Comparison of ENCODE assay signal across 15 cellular contexts in the genomic region with DNA sequence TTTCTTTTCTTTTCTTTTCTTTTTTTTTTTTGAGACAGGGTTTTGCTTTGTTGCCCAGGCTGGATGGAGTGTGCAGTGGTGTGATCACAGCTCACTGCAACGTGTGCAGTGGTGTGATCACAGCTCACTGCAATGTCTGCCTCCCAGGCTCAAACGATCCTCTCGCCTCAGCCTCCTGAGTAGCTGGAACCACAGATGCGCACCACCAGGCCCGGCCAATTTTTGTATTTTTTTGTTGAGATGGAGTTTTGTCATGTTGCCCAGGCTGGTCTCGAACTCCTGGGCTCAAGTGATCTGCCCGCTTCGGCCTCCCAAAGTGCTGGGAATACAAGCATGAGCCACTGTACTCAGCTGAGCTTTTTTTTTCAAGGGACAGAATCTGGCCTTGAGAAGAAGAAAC. TPM values are rescaled to one million over a fixed set of nuclear protein-coding genes. Genes with fewer than 3 reads are reported as not detected.
A peak's percentile ranks its signal among the peaks of the same experiment; 100 is the strongest.
DNase-seq lines count a peak whose midpoint lies in the region; ATAC-seq and TF ChIP-seq lines count a peak whose summit lies in the region.
"Had no signal": no experiment of that assay in that cellular context is flagged by ENCODE, and none has a peak within 500 bp of the region (broad histone marks: within the 10 kb centered on the region; RNA-seq: fewer than 3 reads in every experiment).

No MANE protein-coding gene starts in this region.

- H3K9me3 ChIP-seq in left ventricle myocardium inferior (replicated peaks): no peaks in the 10 kb centered on the region
- H3K9me3 ChIP-seq in trophoblast cell (ENCODE audit: insufficient read depth, low read depth, low read length): no peaks in the 10 kb centered on the region

- H2AFZ ChIP-seq in trophoblast cell (ENCODE audit: insufficient read depth, low read length, poor library complexity): no peak overlapping the region
- H2AFZ ChIP-seq: GM23248 had no signal

- peaks cover 3% of the 10 kb centered on the region for H3K79me1 ChIP-seq in trophoblast cell (ENCODE audit: low read length)

- no peak overlapping the region for H3K9ac ChIP-seq in trophoblast cell (ENCODE audit: low read length)
- H3K9ac ChIP-seq: GM23248 had no signal

- no peak overlapping the region for H4K91ac ChIP-seq in trophoblast cell (ENCODE audit: low read depth, low read length)

- intact Hi-C loops in left ventricle myocardium inferior (cut with micrococcal nuclease): no loop called here
- intact Hi-C loops in left cardiac atrium (cut with DNase I): loop anchor here in 1 of 2 donors (10.0 kb wide), 1 partner anchor 57 kb away; no protein-coding TSS in a partner anchor
- intact Hi-C loops in activated CD4-positive, alpha-beta memory T cell treated with anti-CD3 and anti-CD28 coated beads for 36 hours (cut with micrococcal nuclease): no loop called here

- no peak overlapping the region for H3K4me2 ChIP-seq in trophoblast cell (ENCODE audit: low read length)

- H3K36me3 ChIP-seq in left ventricle myocardium inferior: no peaks in the 10 kb centered on the region
- peaks cover 0 to 9% of the 10 kb centered on the region in 2 experiments for H3K36me3 ChIP-seq in trophoblast cell (ENCODE audit: control insufficient read depth in 1 of 2, insufficient read depth in 2 of 2, low read length in 2 of 2)

- H3K23ac ChIP-seq in trophoblast cell (ENCODE audit: low read length): no peak overlapping the region

- H3K4me3 Mint-ChIP-seq in glutamatergic neuron (ENCODE audit: unreplicated experiment): no peak overlapping the region
- no peak overlapping the region for H3K4me3 Mint-ChIP-seq in activated CD4-positive, alpha-beta memory T cell treated with anti-CD3 and anti-CD28 coated beads for 36 hours
- H3K4me3 Mint-ChIP-seq: CD14-positive monocyte; CD8-positive, alpha-beta T cell had no signal

- H3K79me2 ChIP-seq in trophoblast cell (ENCODE audit: control insufficient read depth, insufficient read depth, low read length, poor library complexity): peaks cover 27% of the 10 kb centered on the region

- WGBS in trophoblast cell (ENCODE audit: extremely low coverage, insufficient coverage, insufficient read length): no CpG with 5 or more reads among the region's 8 CpGs

- DNase-seq in left ventricle myocardium inferior: no peak
- no peak for DNase-seq in left cardiac atrium
- peak; percentile 0 for DNase-seq in medulla oblongata (ENCODE audit: extremely low spot score)
- DNase-seq in trophoblast cell: no peak
- no peak for DNase-seq in glutamatergic neuron
- DNase-seq in GOT3 (lab: John Stamatoyannopoulos, UW): no peak
- DNase-seq in activated CD4-positive, alpha-beta memory T cell treated with anti-CD3 and anti-CD28 coated beads for 36 hours: no peak
- DNase-seq: CD8-positive, alpha-beta T cell; COR-L47; DMS53; GM23248; H7 had no signal

- CTCF ChIA-PET in activated CD4-positive, alpha-beta memory T cell treated with anti-CD3 and anti-CD28 coated beads for 36 hours (lab: Charles Lee): no interaction called here

- H3K18ac ChIP-seq in trophoblast cell (ENCODE audit: low read length): no peak overlapping the region

- H3K14ac ChIP-seq in trophoblast cell (ENCODE audit: low read length): no peak overlapping the region

- H3K36me3 Mint-ChIP-seq in glutamatergic neuron (ENCODE audit: unreplicated experiment): no peaks in the 10 kb centered on the region
- peaks cover 4% of the 10 kb centered on the region for H3K36me3 Mint-ChIP-seq in activated CD4-positive, alpha-beta memory T cell treated with anti-CD3 and anti-CD28 coated beads for 36 hours
- H3K36me3 Mint-ChIP-seq: CD14-positive monocyte; CD8-positive, alpha-beta T cell had no signal

- no peak overlapping the region for H4K12ac ChIP-seq in trophoblast cell (ENCODE audit: low read depth, low read length)

- no peak overlapping the region for H2AK5ac ChIP-seq in trophoblast cell (ENCODE audit: low read length)

- H2BK120ac ChIP-seq in trophoblast cell (ENCODE audit: insufficient read depth, low read length, poor library complexity): no peak overlapping the region

- peaks cover 2% of the 10 kb centered on the region for H3K9me3 Mint-ChIP-seq in glutamatergic neuron (ENCODE audit: unreplicated experiment)
- no peaks in the 10 kb centered on the region for H3K9me3 Mint-ChIP-seq in activated CD4-positive, alpha-beta memory T cell treated with anti-CD3 and anti-CD28 coated beads for 36 hours
- H3K9me3 Mint-ChIP-seq: CD14-positive monocyte; CD8-positive, alpha-beta T cell had no signal

- peak overlapping the region; percentile 69 for H3K27ac ChIP-seq in left ventricle myocardium inferior (replicated peaks)
- no peak overlapping the region for H3K27ac ChIP-seq in trophoblast cell (ENCODE audit: low read depth, low read length)
- H3K27ac ChIP-seq: 22Rv1, GM23248 had no signal

- ATAC-seq in left cardiac atrium: no peak
- ATAC-seq: CD8-positive, alpha-beta T cell; GM12878 had no signal

- H3K27me3 Mint-ChIP-seq in glutamatergic neuron (ENCODE audit: unreplicated experiment): peaks cover 2% of the 10 kb centered on the region
- no peaks in the 10 kb centered on the region for H3K27me3 Mint-ChIP-seq in activated CD4-positive, alpha-beta memory T cell treated with anti-CD3 and anti-CD28 coated beads for 36 hours

- H3K4me3 ChIP-seq in left ventricle myocardium inferior (no peak overlapping the region), trophoblast cell (ENCODE audit: low read depth, low read length) (no peak overlapping the region)
- H3K4me3 ChIP-seq: GM12878, GM23248 had no signal

- H3K4me1 ChIP-seq in left ventricle myocardium inferior (peaks cover 79% of the 10 kb centered on the region), trophoblast cell (ENCODE audit: control insufficient read depth in 1 of 2, insufficient read depth in 2 of 2, low read length in 2 of 2) (peaks cover 9 to 13% of the 10 kb centered on the region in 2 experiments)

- H3K4ac ChIP-seq in trophoblast cell (ENCODE audit: low read depth, low read length): peak overlapping the region; percentile 65

- H3K27me3 ChIP-seq in left ventricle myocardium inferior (ENCODE audit: low read depth) (no peaks in the 10 kb centered on the region), trophoblast cell (ENCODE audit: insufficient read depth, low read length) (no peaks in the 10 kb centered on the region)

- no peaks in the 10 kb centered on the region for H3K4me1 Mint-ChIP-seq in glutamatergic neuron (ENCODE audit: low read depth, unreplicated experiment)
- H3K4me1 Mint-ChIP-seq in activated CD4-positive, alpha-beta memory T cell treated with anti-CD3 and anti-CD28 coated beads for 36 hours (ENCODE audit: low read depth): no peaks in the 10 kb centered on the region

- no peak overlapping the region for H4K8ac ChIP-seq in trophoblast cell (ENCODE audit: low read depth, low read length)

- POLR2A ChIA-PET in activated CD4-positive, alpha-beta memory T cell treated with anti-CD3 and anti-CD28 coated beads for 36 hours (lab: Charles Lee): no interaction called here

- no peak overlapping the region for H3K27ac Mint-ChIP-seq in glutamatergic neuron (ENCODE audit: unreplicated experiment)
- H3K27ac Mint-ChIP-seq in activated CD4-positive, alpha-beta memory T cell treated with anti-CD3 and anti-CD28 coated beads for 36 hours: no peak overlapping the region
- H3K27ac Mint-ChIP-seq: CD14-positive monocyte; CD8-positive, alpha-beta T cell had no signal

- TF ChIP-seq CTCF in left ventricle myocardium inferior (IDR thresholded peaks at IDR 0.05; ENCODE audit: borderline replicate concordance) (no peak), glutamatergic neuron (IDR thresholded peaks at IDR 0.05; ENCODE audit: partially characterized antibody, unreplicated experiment) (no peak)

- no peak overlapping the region for H2BK5ac ChIP-seq in trophoblast cell (ENCODE audit: low read depth, low read length, poor library complexity)

- no peak overlapping the region for H2BK12ac ChIP-seq in trophoblast cell (ENCODE audit: low read length)

RNA-seq across cellular contexts. Expression of a gene that starts 36.8 kb away (rescaled TPM):
- total RNA-seq in left ventricle myocardium inferior (130 TPM), left cardiac atrium (10 to 100 TPM; 46.2 to 51.6 TPM), glutamatergic neuron (ENCODE audit: unreplicated experiment) (6.0 TPM)
- polyA plus RNA-seq in trophoblast cell (2013): 96.7 and 103 TPM in 2 replicates
- 10 to 100 TPM; 12.9 to 15.3 TPM for total RNA-seq in activated CD4-positive, alpha-beta memory T cell treated with anti-CD3 and anti-CD28 coated beads for 36 hours
